8 cellular contexts compared by ENCODE assay signal in the genomic region with DNA sequence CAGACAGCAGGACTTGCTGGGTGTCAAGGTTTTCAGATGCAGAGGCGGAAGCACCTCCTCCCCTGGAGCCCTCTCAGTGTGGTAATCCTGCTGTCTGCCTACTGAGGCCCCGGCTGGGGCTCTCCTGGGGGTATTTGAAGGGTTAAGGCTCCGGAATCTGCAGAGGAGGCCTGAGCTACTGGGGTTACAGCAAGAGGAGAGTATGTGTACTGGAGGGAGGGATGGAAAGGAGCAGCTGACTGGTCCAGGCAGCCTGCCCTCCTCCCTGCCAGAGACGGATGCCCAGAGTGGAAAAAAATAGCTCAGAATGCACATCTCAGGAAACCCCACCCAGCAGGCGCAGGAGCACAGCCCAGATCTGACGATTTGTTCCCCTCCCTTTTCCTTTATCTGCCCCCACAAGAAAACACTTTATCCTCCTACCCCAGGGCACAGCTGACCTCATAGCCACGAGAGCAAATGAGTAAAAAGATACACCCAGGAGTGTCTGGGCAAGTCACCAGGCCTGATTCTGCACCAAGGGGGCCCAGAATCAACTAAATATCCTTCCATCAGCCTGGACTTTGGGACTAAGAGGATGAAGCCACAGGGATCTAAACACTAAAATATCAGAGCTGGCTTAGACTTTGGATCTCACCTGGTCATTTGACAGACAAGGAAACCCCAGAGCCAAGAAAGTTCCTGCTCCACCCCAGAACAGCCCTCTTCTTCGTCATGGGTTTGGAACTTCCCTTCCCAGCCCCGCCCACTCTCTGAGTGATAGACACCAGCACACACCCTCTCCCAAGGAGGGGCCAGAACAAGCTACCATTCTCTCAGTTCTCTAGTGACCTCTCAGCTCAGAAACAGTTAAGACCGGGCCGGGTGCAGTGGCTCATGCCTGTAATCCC. TPM values are rescaled to one million over a fixed set of nuclear protein-coding genes. Genes with fewer than 3 reads are reported as not detected.
DNase-seq lines count a peak whose midpoint lies in the region; ATAC-seq and TF ChIP-seq lines count a peak whose summit lies in the region.

No MANE protein-coding gene starts in this region.

- peak; percentile 70 to 92 for TF ChIP-seq EP300 in tibial nerve (IDR thresholded peaks at IDR 0.05)

- no peaks in the 10 kb centered on the region for H3K9me3 ChIP-seq in BLaER1 treated with 17β-estradiol and CSF1 and Interleukin-3, amounts not matched to agents 10 nM and 100 nM (replicated peaks in 1 of 11)
- no peaks in the 10 kb centered on the region for H3K9me3 ChIP-seq in tibial nerve

- H3K27ac Mint-ChIP-seq in activated naive CD8-positive, alpha-beta T cell treated with anti-CD3 and anti-CD28 coated beads, Interleukin-2, amount 10 ng/mL, durations not matched to agents 7 days and 5 days: peak overlapping the region; percentile 96

- peak; percentile 28 to 69 for TF ChIP-seq POLR2A in tibial nerve (IDR thresholded peaks at IDR 0.05)

- H3K36me3 Mint-ChIP-seq in activated naive CD8-positive, alpha-beta T cell treated with anti-CD3 and anti-CD28 coated beads, Interleukin-2, amount 10 ng/mL, durations not matched to agents 7 days and 5 days: peaks cover 5% of the 10 kb centered on the region

- H4K20me1 ChIP-seq in BLaER1 treated with 17β-estradiol and CSF1 and Interleukin-3, amounts not matched to agents 10 nM and 100 nM: peaks cover 0 to 95% (median 0%) of the 10 kb centered on the region in 11 experiments; a peak in 9 of 22 replicates

- H3K4me2 ChIP-seq in BLaER1 treated with 17β-estradiol and CSF1 and Interleukin-3, amounts not matched to agents 10 nM and 100 nM: peak overlapping the region; percentile 85 to 99 (median 95)

- H3K4me3 Mint-ChIP-seq in activated naive CD8-positive, alpha-beta T cell treated with anti-CD3 and anti-CD28 coated beads, Interleukin-2, amount 10 ng/mL, durations not matched to agents 7 days and 5 days: peak overlapping the region; percentile 92

- H3K4me1 Mint-ChIP-seq in activated naive CD8-positive, alpha-beta T cell treated with anti-CD3 and anti-CD28 coated beads, Interleukin-2, amount 10 ng/mL, durations not matched to agents 7 days and 5 days: peaks cover 59% of the 10 kb centered on the region

- H3K9me3 Mint-ChIP-seq in activated naive CD8-positive, alpha-beta T cell treated with anti-CD3 and anti-CD28 coated beads, Interleukin-2, amount 10 ng/mL, durations not matched to agents 7 days and 5 days: no peaks in the 10 kb centered on the region

- H3K27me3 Mint-ChIP-seq in activated naive CD8-positive, alpha-beta T cell treated with anti-CD3 and anti-CD28 coated beads, Interleukin-2, amount 10 ng/mL, durations not matched to agents 7 days and 5 days: no peaks in the 10 kb centered on the region

- H3K4me1 ChIP-seq in BLaER1 treated with 17β-estradiol and CSF1 and Interleukin-3, amounts not matched to agents 10 nM and 100 nM: peaks cover 82 to 98% (median 93%) of the 10 kb centered on the region in 10 experiments
- peaks cover 11 to 94% (median 91%) of the 10 kb centered on the region in 4 donors for H3K4me1 ChIP-seq in tibial nerve

- POLR2A ChIA-PET in activated naive CD8-positive, alpha-beta T cell treated with anti-CD3 and anti-CD28 coated beads, Interleukin-2, amount 10 ng/mL, durations not matched to agents 7 days and 5 days (lab: Charles Lee): interaction anchor here (0.7 to 5.1 kb wide), 8 partner anchors 13 to 424 kb away, joined by 3 to 76 read pairs (median 4); partner anchors contain the start of genes AAMP, PNKD and TTLL4

- H3K4me3 ChIP-seq in BLaER1 treated with 17β-estradiol and CSF1 and Interleukin-3, amounts not matched to agents 10 nM and 100 nM: peak overlapping the region; percentile 46 to 70 (median 60)
- H3K4me3 ChIP-seq in tibial nerve: peak overlapping the region; percentile 31 to 59 (median 52)

- TF ChIP-seq CTCF in tibial nerve (IDR thresholded peaks at IDR 0.05): peak in 2 of 5 experiments; percentile 6 to 26

- peak overlapping the region; percentile 78 to 93 (median 87) for H3K27ac ChIP-seq in BLaER1 treated with 17β-estradiol and CSF1 and Interleukin-3, amounts not matched to agents 10 nM and 100 nM
- peak overlapping the region; percentile 97 to 100 (median 100) for H3K27ac ChIP-seq in tibial nerve

- H3K27me3 ChIP-seq in BLaER1 treated with 17β-estradiol and CSF1 and Interleukin-3, amounts not matched to agents 10 nM and 100 nM: no peaks in the 10 kb centered on the region
- H3K27me3 ChIP-seq in tibial nerve: no peaks in the 10 kb centered on the region

- peak overlapping the region; percentile 71 to 84 (median 79) for H3K9ac ChIP-seq in BLaER1 treated with 17β-estradiol and CSF1 and Interleukin-3, amounts not matched to agents 10 nM and 100 nM

- DNase-seq in activated naive CD8-positive, alpha-beta T cell treated with anti-CD3 and anti-CD28 coated beads, Interleukin-2, amount 10 ng/mL, durations not matched to agents 7 days and 5 days: peak; percentile 76
- DNase-seq in Right ventricle myocardium inferior (ENCODE audit: missing footprints) (peak; percentile 93), pons (ENCODE audit: low spot score) (peak; percentile 92), tibial nerve (ENCODE audit: low spot score in 2 of 2) (peak; percentile 93 to 97)

- WGBS in tibial nerve, 2 donors: 1% methylated on average over 11 of the region's 11 CpGs

- intact Hi-C loops in Right ventricle myocardium inferior (cut with DNase I): loop anchor here (2.0 to 10.0 kb wide), 2 partner anchors 16 to 278 kb away; partner anchors contain the start of genes AAMP, CNOT9, PNKD and USP37

- peaks cover 0 to 51% (median 4%) of the 10 kb centered on the region in 11 experiments; a peak in 9 of 22 replicates for H3K36me3 ChIP-seq in BLaER1 treated with 17β-estradiol and CSF1 and Interleukin-3, amounts not matched to agents 10 nM and 100 nM
- H3K36me3 ChIP-seq in tibial nerve: peaks cover 0 to 9% (median 2%) of the 10 kb centered on the region in 3 donors

- peak; percentile 55 for ATAC-seq in GM19397 (IDR thresholded peaks at IDR 0.05; ENCODE audit: unreplicated experiment)
- peak; percentile 47 for ATAC-seq in HG03565 (IDR thresholded peaks at IDR 0.05; ENCODE audit: unreplicated experiment)
- ATAC-seq in SK-N-SH treated with all-trans-retinoic acid at 6 μM for 48 hours: peak; percentile 92
- peak; percentile 75 for ATAC-seq in activated naive CD8-positive, alpha-beta T cell treated with anti-CD3 and anti-CD28 coated beads, Interleukin-2, amount 10 ng/mL, durations not matched to agents 7 days and 5 days (ENCODE audit: low read depth)
- ATAC-seq in Right ventricle myocardium inferior: peak; percentile 89

TF ChIP-seq in SK-N-SH treated with all-trans-retinoic acid at 6 μM for 48 hours, 23 proteins besides CTCF, POLR2A, EP300 and RAD21:
- TF ChIP-seq ZFP30 (CRISPR knock-in tag; IDR thresholded peaks at IDR 0.05): peak; percentile 74
- no peak for TF ChIP-seq ZC3H10 (CRISPR knock-in tag; IDR thresholded peaks at IDR 0.05)

RNA-seq across cellular contexts. Expression of gene TMBIM1, which starts 5.5 kb away (rescaled TPM):
- 10 to 100 TPM; 61.0 to 71.5 TPM for total RNA-seq in activated naive CD8-positive, alpha-beta T cell treated with anti-CD3 and anti-CD28 coated beads, Interleukin-2, amount 10 ng/mL, durations not matched to agents 7 days and 5 days
- total RNA-seq in Right ventricle myocardium inferior (138 TPM), tibial nerve (100 to 1,000 TPM; 183 to 282 (median 202) TPM)

RNA-seq across cellular contexts. Expression of gene PNKD, which starts 16.5 kb away (rescaled TPM):
- 10 to 100 TPM; 33.9 to 36.3 TPM for total RNA-seq in activated naive CD8-positive, alpha-beta T cell treated with anti-CD3 and anti-CD28 coated beads, Interleukin-2, amount 10 ng/mL, durations not matched to agents 7 days and 5 days
- total RNA-seq in Right ventricle myocardium inferior (67.0 TPM), tibial nerve (10 to 100 TPM; 62.3 to 68.9 (median 63.6) TPM)

RNA-seq across cellular contexts. Expression of gene AAMP, which starts 16.9 kb away (rescaled TPM):
- 10 to 100 TPM; 45.2 to 51.7 TPM for total RNA-seq in activated naive CD8-positive, alpha-beta T cell treated with anti-CD3 and anti-CD28 coated beads, Interleukin-2, amount 10 ng/mL, durations not matched to agents 7 days and 5 days
- total RNA-seq in Right ventricle myocardium inferior: 50.6 TPM
- 100 to 1,000 TPM; 111 to 179 (median 143) TPM for total RNA-seq in tibial nerve

RNA-seq across cellular contexts. Expression of gene GPBAR1, which starts 26.0 kb away (rescaled TPM):
- total RNA-seq in activated naive CD8-positive, alpha-beta T cell treated with anti-CD3 and anti-CD28 coated beads, Interleukin-2, amount 10 ng/mL, durations not matched to agents 7 days and 5 days: under 1 TPM; 0.71 to 0.72 TPM
- total RNA-seq in Right ventricle myocardium inferior (2.0 TPM), tibial nerve (10 to 100 TPM in 2 of 4 donors, 1 to 10 TPM in 2; 4.6 to 37.8 (median 13.5) TPM)

Comparison
In these comparisons a context has a peak if more than half of its experiments do, and no peak if none do; other contexts are left out.
1. Peak in every context shown above with its lines: DNase-seq, ATAC-seq, H3K4me3 ChIP-seq and H3K27ac ChIP-seq.